ENCODE assay signal across 10 cellular contexts in genomic region chr1:41169799-41170180, GRCh38.
"Had no signal": no experiment of that assay in that cellular context is flagged by ENCODE, and none has a peak within 500 bp of the region (broad histone marks: within the 10 kb centered on the region; RNA-seq: fewer than 3 reads in every experiment).

No MANE protein-coding gene starts in this region.

- FAIRE-seq: HTR-8/SVneo had no signal

- ATAC-seq: HCT116 had no signal

- H3K4me1 ChIP-seq: HAP-1 had no signal

- H3K27me3 Mint-ChIP-seq: IgD-negative memory B cell had no signal

- H3K4me3 Mint-ChIP-seq: HFFc6 had no signal

- H3K27ac ChIP-seq: GM23248, KMS-11 had no signal

- DNase-seq: GM23248, GOT3, H7, HFFc6, KBM-7 had no signal

- H3K27ac Mint-ChIP-seq: HFFc6, IgD-negative memory B cell had no signal

- H3K4me3 ChIP-seq: GM23248, HAP-1 had no signal

- H3K9me3 ChIP-seq: HAP-1 had no signal

- H3K4me2 ChIP-seq: KMS-11 had no signal

- H3K36me3 ChIP-seq: HAP-1 had no signal

- H3K9ac ChIP-seq: GM23248, KMS-11 had no signal

- H2AFZ ChIP-seq: GM23248 had no signal
